Comparison of ENCODE assay signal across 21 cellular contexts in genomic region chr4:107564326-107564725, GRCh38.
DNase-seq lines count a peak whose midpoint lies in the region; ATAC-seq and TF ChIP-seq lines count a peak whose summit lies in the region.
"Had no signal": no experiment of that assay in that cellular context is flagged by ENCODE, and none has a peak within 500 bp of the region (broad histone marks: within the 10 kb centered on the region; RNA-seq: fewer than 3 reads in every experiment).

No MANE protein-coding gene starts in this region.

- H3K4me2 ChIP-seq in neural progenitor cell, result peak overlapping the region; percentile 60

- peaks cover 25% of the 10 kb centered on the region for H3F3A ChIP-seq in neural progenitor cell (ENCODE audit: low read depth)

- peak overlapping the region; percentile 91 for H3K27ac ChIP-seq in neural progenitor cell
- H3K27ac ChIP-seq: foreskin keratinocyte had no signal

- no peak for TF ChIP-seq POLR2A in erythroblast (IDR thresholded peaks at IDR 0.05; ENCODE audit: low read length)

- no peak overlapping the region for H3K4me3 Mint-ChIP-seq in neural progenitor cell
- H3K4me3 Mint-ChIP-seq: activated CD8-positive, alpha-beta T cell treated with anti-CD3 and anti-CD28 coated beads for 36 hours; activated naive CD8-positive, alpha-beta T cell treated with anti-CD3 and anti-CD28 coated beads for 36 hours; naive thymus-derived CD4-positive, alpha-beta T cell had no signal

- DNase-seq in AG10803 (ENCODE audit: low read depth) (peak; percentile 84), amniotic epithelial cell (ENCODE audit: low read depth) (peak; percentile 98), fibroblast of pulmonary artery (ENCODE audit: low read depth) (peak; percentile 63), neural progenitor cell (ENCODE audit: low spot score) (peak; percentile 84), NCI-H2029 (lab: John Stamatoyannopoulos, UW) (no peak), erythroblast (lab: John Stamatoyannopoulos, UW) (no peak), DMS 273 treated with DMSO at 0.1 percent for 48 hours (lab: John Stamatoyannopoulos, UW) (no peak)
- DNase-seq: activated CD8-positive, alpha-beta T cell treated with anti-CD3 and anti-CD28 coated beads for 36 hours; activated naive CD8-positive, alpha-beta T cell treated with anti-CD3 and anti-CD28 coated beads for 36 hours; activated T-cell treated with anti-CD3 and anti-CD28 coated beads, Interleukin-2, amount 50 U/mL, for 48 hours; effector CD4-positive, alpha-beta T cell; foreskin keratinocyte; MM.1S; naive thymus-derived CD4-positive, alpha-beta T cell; NCI-H1694 treated with DMSO at 0.1 percent for 48 hours; NCI-H446 treated with DMSO at 0.1 percent for 48 hours; right cardiac atrium; Right ventricle myocardium superior; stimulated activated CD4-positive, alpha-beta T cell treated with anti-CD3 and anti-CD28 coated beads, Interleukin-1b, Interleukin-23, amount 100 ng/mL, for 48 hours; T-helper 1 cell had no signal

- H3K36me3 Mint-ChIP-seq in neural progenitor cell, result no peaks in the 10 kb centered on the region
- H3K36me3 Mint-ChIP-seq: activated naive CD8-positive, alpha-beta T cell treated with anti-CD3 and anti-CD28 coated beads for 36 hours had no signal

- H3K4me3 ChIP-seq in AG10803 (ENCODE audit: low read length), result no peak overlapping the region
- no peak overlapping the region for H3K4me3 ChIP-seq in fibroblast of pulmonary artery (replicated peaks; ENCODE audit: low read depth, low read length)
- H3K4me3 ChIP-seq in neural progenitor cell, result no peak overlapping the region

- no peak overlapping the region for H3K9ac ChIP-seq in neural progenitor cell

- no peak overlapping the region for H2AFZ ChIP-seq in neural progenitor cell (replicated peaks)

- peaks cover 7% of the 10 kb centered on the region for H3K36me3 ChIP-seq in neural progenitor cell

- peaks cover 35% of the 10 kb centered on the region for H3K4me1 ChIP-seq in neural progenitor cell
- H3K4me1 ChIP-seq: foreskin keratinocyte had no signal

- H3K9me3 ChIP-seq in neural progenitor cell (ENCODE audit: low read depth), result peaks cover 4% of the 10 kb centered on the region

- no peaks in the 10 kb centered on the region for H3K27me3 ChIP-seq in neural progenitor cell
- H3K27me3 ChIP-seq: foreskin keratinocyte had no signal

- H3K9me3 Mint-ChIP-seq in neural progenitor cell, result peaks cover 48% of the 10 kb centered on the region

- H3K79me2 ChIP-seq in neural progenitor cell (ENCODE audit: low read depth), result no peaks in the 10 kb centered on the region

- H3K27me3 Mint-ChIP-seq in neural progenitor cell (ENCODE audit: insufficient read depth, low read depth), result peaks cover 3% of the 10 kb centered on the region

- H3K27ac Mint-ChIP-seq in neural progenitor cell, result peak overlapping the region; percentile 91
- H3K27ac Mint-ChIP-seq: activated CD8-positive, alpha-beta T cell treated with anti-CD3 and anti-CD28 coated beads for 36 hours; activated naive CD8-positive, alpha-beta T cell treated with anti-CD3 and anti-CD28 coated beads for 36 hours; naive thymus-derived CD4-positive, alpha-beta T cell had no signal

- no peaks in the 10 kb centered on the region for H4K20me1 ChIP-seq in neural progenitor cell (ENCODE audit: low read depth)

- TF ChIP-seq CTCF in AG10803 (conservative IDR thresholded peaks at IDR 0.05; ENCODE audit: low read length), result no peak
- no peak for TF ChIP-seq CTCF in fibroblast of pulmonary artery (IDR thresholded peaks at IDR 0.05; ENCODE audit: low read length, missing control alignments)
- no peak for TF ChIP-seq CTCF in neural progenitor cell (IDR thresholded peaks at IDR 0.05)

- peaks cover 32% of the 10 kb centered on the region for H3K4me1 Mint-ChIP-seq in neural progenitor cell
- H3K4me1 Mint-ChIP-seq: activated naive CD8-positive, alpha-beta T cell treated with anti-CD3 and anti-CD28 coated beads for 36 hours; naive thymus-derived CD4-positive, alpha-beta T cell had no signal

- ATAC-seq in HG02852 (IDR thresholded peaks at IDR 0.05; ENCODE audit: unreplicated experiment), result no peak
- ATAC-seq: activated CD8-positive, alpha-beta T cell treated with anti-CD3 and anti-CD28 coated beads for 36 hours; foreskin keratinocyte; naive thymus-derived CD4-positive, alpha-beta T cell; right cardiac atrium had no signal

Comparison
In these comparisons a context has a peak if more than half of its experiments do, and no peak if none do; other contexts are left out.
1. DNase-seq: peak in AG10803 (single experiment), amniotic epithelial cell (single experiment), fibroblast of pulmonary artery (single experiment) and neural progenitor cell (single experiment); none in NCI-H2029 (single experiment), erythroblast (0 of 2) and DMS 273 treated with DMSO at 0.1 percent for 48 hours (single experiment).